In genomic region chr6:154840363-154840762, GRCh38 we compare ENCODE assay signal across 1 cellular context.
TF ChIP-seq lines count a peak whose summit lies in the region.

No MANE protein-coding gene starts in this region.

TF ChIP-seq in K562, 482 proteins besides CTCF, POLR2A, EP300 and RAD21 (continued from another document and continues in another):
- TF ChIP-seq MLX (CRISPR knock-in tag; conservative IDR thresholded peaks at IDR 0.05) (no peak), PCBP2 (IDR thresholded peaks at IDR 0.05; ENCODE audit: low read depth, low read length, poor library complexity, severe bottlenecking) (no peak), RFX7 (CRISPR knock-in tag; IDR thresholded peaks at IDR 0.05) (peak; percentile 78; the same call in 1 of the 2 replicates), MXD1 (CRISPR knock-in tag; IDR thresholded peaks at IDR 0.05; ENCODE audit: borderline replicate concordance, poor library complexity, severe bottlenecking) (peak; percentile 72), ZBED1 (IDR thresholded peaks at IDR 0.05) (no peak), ZFP1 (CRISPR knock-in tag; IDR thresholded peaks at IDR 0.05) (peak; percentile 51; the same call in 1 of the 2 replicates), SLC30A9 (CRISPR knock-in tag; IDR thresholded peaks at IDR 0.05) (peak; percentile 96), NCOA4 (IDR thresholded peaks at IDR 0.05; ENCODE audit: partially characterized antibody) (no peak), GABPB2 (CRISPR knock-in tag; conservative IDR thresholded peaks at IDR 0.05) (peak; percentile 96), CAMTA2 (CRISPR knock-in tag; conservative IDR thresholded peaks at IDR 0.05) (no peak), ZNF668 (CRISPR knock-in tag; IDR thresholded peaks at IDR 0.05) (0 out of 2 replicates have a peak, but pooled peaks have one; percentile 36), NFIX (CRISPR knock-in tag; IDR thresholded peaks at IDR 0.05; ENCODE audit: low read depth) (peak; percentile 92), NKRF (IDR thresholded peaks at IDR 0.05; ENCODE audit: borderline replicate concordance) (no peak), RHOXF2B (CRISPR knock-in tag; conservative IDR thresholded peaks at IDR 0.05) (0 out of 2 replicates have a peak, but pooled peaks have one; percentile 43), ZFPM2 (CRISPR knock-in tag; IDR thresholded peaks at IDR 0.05) (peak; percentile 96; the same call in 1 of the 2 replicates), IFI16 (CRISPR knock-in tag; IDR thresholded peaks at IDR 0.05) (no peak), DPF2 (IDR thresholded peaks at IDR 0.05) (no peak), ZNF3 (CRISPR knock-in tag; IDR thresholded peaks at IDR 0.05) (peak; percentile 88), ZNF609 (CRISPR knock-in tag; IDR thresholded peaks at IDR 0.05; ENCODE audit: borderline replicate concordance) (no peak), ETS2 (tag; IDR thresholded peaks at IDR 0.05; ENCODE audit: borderline replicate concordance, poor library complexity, severe bottlenecking) (no peak), UBTF (IDR thresholded peaks at IDR 0.05; ENCODE audit: borderline replicate concordance in 1 of 2, low read depth in 2 of 2, low read length in 2 of 2) (no peak), EWSR1 (IDR thresholded peaks at IDR 0.05; ENCODE audit: borderline replicate concordance, low read depth, partially characterized antibody) (no peak), L3MBTL2 (IDR thresholded peaks at IDR 0.05) (no peak), ZHX1 (conservative IDR thresholded peaks at IDR 0.05; ENCODE audit: low read length) (no peak), PTTG1 (tag; IDR thresholded peaks at IDR 0.05; ENCODE audit: low read depth) (0 out of 2 replicates have a peak, but pooled peaks have one; percentile 38), CHCHD3 (CRISPR knock-in tag; IDR thresholded peaks at IDR 0.05) (peak; percentile 87; the same call in 1 of the 2 replicates), NCOA2 (IDR thresholded peaks at IDR 0.05; ENCODE audit: partially characterized antibody in 2 of 2) (no peak)
- TF ChIP-seq, protein P1, sequence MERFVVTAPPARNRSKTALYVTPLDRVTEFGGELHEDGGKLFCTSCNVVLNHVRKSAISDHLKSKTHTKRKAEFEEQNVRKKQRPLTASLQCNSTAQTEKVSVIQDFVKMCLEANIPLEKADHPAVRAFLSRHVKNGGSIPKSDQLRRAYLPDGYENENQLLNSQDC (CRISPR knock-in tag; IDR thresholded peaks at IDR 0.05), result no peak
- TF ChIP-seq, protein P2, sequence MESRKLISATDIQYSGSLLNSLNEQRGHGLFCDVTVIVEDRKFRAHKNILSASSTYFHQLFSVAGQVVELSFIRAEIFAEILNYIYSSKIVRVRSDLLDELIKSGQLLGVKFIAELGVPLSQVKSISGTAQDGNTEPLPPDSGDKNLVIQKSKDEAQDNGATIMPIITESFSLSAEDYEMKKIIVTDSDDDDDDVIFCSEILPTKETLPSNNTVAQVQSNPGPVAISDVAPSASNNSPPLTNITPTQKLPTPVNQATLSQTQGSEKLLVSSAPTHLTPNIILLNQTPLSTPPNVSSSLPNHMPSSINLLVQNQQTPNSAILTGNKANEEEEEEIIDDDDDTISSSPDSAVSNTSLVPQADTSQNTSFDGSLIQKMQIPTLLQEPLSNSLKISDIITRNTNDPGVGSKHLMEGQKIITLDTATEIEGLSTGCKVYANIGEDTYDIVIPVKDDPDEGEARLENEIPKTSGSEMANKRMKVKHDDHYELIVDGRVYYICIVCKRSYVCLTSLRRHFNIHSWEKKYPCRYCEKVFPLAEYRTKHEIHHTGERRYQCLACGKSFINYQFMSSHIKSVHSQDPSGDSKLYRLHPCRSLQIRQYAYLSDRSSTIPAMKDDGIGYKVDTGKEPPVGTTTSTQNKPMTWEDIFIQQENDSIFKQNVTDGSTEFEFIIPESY (CRISPR knock-in tag; IDR thresholded peaks at IDR 0.05), result no peak
- TF ChIP-seq, protein P3, sequence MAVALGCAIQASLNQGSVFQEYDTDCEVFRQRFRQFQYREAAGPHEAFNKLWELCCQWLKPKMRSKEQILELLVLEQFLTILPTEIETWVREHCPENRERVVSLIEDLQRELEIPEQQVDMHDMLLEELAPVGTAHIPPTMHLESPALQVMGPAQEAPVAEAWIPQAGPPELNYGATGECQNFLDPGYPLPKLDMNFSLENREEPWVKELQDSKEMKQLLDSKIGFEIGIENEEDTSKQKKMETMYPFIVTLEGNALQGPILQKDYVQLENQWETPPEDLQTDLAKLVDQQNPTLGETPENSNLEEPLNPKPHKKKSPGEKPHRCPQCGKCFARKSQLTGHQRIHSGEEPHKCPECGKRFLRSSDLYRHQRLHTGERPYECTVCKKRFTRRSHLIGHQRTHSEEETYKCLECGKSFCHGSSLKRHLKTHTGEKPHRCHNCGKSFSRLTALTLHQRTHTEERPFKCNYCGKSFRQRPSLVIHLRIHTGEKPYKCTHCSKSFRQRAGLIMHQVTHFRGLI (CRISPR knock-in tag; IDR thresholded peaks at IDR 0.05), result peak; percentile 93
- TF ChIP-seq, protein P4, sequence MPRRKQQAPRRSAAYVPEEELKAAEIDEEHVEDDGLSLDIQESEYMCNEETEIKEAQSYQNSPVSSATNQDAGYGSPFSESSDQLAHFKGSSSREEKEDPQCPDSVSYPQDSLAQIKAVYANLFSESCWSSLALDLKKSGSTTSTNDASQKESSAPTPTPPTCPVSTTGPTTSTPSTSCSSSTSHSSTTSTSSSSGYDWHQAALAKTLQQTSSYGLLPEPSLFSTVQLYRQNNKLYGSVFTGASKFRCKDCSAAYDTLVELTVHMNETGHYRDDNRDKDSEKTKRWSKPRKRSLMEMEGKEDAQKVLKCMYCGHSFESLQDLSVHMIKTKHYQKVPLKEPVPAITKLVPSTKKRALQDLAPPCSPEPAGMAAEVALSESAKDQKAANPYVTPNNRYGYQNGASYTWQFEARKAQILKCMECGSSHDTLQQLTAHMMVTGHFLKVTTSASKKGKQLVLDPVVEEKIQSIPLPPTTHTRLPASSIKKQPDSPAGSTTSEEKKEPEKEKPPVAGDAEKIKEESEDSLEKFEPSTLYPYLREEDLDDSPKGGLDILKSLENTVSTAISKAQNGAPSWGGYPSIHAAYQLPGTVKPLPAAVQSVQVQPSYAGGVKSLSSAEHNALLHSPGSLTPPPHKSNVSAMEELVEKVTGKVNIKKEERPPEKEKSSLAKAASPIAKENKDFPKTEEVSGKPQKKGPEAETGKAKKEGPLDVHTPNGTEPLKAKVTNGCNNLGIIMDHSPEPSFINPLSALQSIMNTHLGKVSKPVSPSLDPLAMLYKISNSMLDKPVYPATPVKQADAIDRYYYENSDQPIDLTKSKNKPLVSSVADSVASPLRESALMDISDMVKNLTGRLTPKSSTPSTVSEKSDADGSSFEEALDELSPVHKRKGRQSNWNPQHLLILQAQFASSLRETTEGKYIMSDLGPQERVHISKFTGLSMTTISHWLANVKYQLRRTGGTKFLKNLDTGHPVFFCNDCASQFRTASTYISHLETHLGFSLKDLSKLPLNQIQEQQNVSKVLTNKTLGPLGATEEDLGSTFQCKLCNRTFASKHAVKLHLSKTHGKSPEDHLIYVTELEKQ (CRISPR knock-in tag; IDR thresholded peaks at IDR 0.05), result 0 out of 2 replicates have a peak, but pooled peaks have one; percentile 53
